19 cellular contexts compared by ENCODE assay signal in the genomic region with DNA sequence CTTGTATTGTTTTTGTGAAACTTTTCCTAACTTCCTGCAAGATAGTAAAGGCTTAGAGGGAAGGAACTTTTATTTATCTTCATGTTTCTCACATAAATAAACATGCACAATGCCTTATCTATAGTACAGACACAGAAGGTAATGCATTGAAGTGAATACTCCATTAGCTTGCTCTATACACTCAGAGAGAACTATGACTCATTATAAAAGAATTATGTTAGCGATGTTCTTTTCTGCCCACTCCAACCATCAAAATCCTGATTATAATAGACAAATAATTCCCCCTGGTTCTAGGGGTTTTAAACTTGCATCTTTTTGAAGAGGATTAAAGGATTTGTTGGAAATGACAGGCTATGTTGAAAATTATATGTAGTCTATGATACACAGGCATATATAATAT.
DNase-seq lines count a peak whose midpoint lies in the region; ATAC-seq, FAIRE-seq and TF ChIP-seq lines count a peak whose summit lies in the region.
"Had no signal": no experiment of that assay in that cellular context is flagged by ENCODE, and none has a peak within 500 bp of the region (broad histone marks: within the 10 kb centered on the region; RNA-seq: fewer than 3 reads in every experiment).

No MANE protein-coding gene starts in this region.

- peak overlapping the region; percentile 43 for H3K4me2 ChIP-seq in GM23248 (ENCODE audit: unreplicated experiment)

- ATAC-seq in RWPE2 (ENCODE audit: low read depth) (peak; percentile 59; the same call in 2 of the 3 replicates), GM18498 (IDR thresholded peaks at IDR 0.05; ENCODE audit: unreplicated experiment) (no peak), left colon (no peak)

- H3K4me3 ChIP-seq in GM23248 (no peak overlapping the region), RWPE2 (ENCODE audit: severe bottlenecking) (no peak overlapping the region), choroid plexus epithelial cell (ENCODE audit: low read depth, low read length) (no peak overlapping the region)
- H3K4me3 ChIP-seq: Peyer's patch had no signal

- H3K4me1 ChIP-seq in GM23248 (ENCODE audit: insufficient read depth) (no peaks in the 10 kb centered on the region; the same call in 1 of the 2 replicates), RWPE2 (ENCODE audit: insufficient read depth, poor library complexity, severe bottlenecking) (no peaks in the 10 kb centered on the region)
- H3K4me1 ChIP-seq: Peyer's patch had no signal

- H3K4me1 Mint-ChIP-seq in osteocyte (ENCODE audit: unreplicated experiment) = peaks cover 24% of the 10 kb centered on the region
- H3K4me1 Mint-ChIP-seq: CD4-positive, CD25-positive, alpha-beta regulatory T cell had no signal

- H3K79me2 ChIP-seq in GM23248 (ENCODE audit: insufficient read depth) = no peaks in the 10 kb centered on the region

- H3K27ac ChIP-seq in GM23248 (no peak overlapping the region), RWPE2 (ENCODE audit: poor library complexity, severe bottlenecking) (no peak overlapping the region)
- H3K27ac ChIP-seq: Peyer's patch had no signal

- no peak overlapping the region for H3K9ac ChIP-seq in GM23248

- intact Hi-C loops in left colon (cut with DNase I, micrococcal nuclease) = no loop called here

- H3K9me3 ChIP-seq in GM23248 (ENCODE audit: low read depth) = no peaks in the 10 kb centered on the region
- no peaks in the 10 kb centered on the region for H3K9me3 ChIP-seq in RWPE2 (ENCODE audit: severe bottlenecking)
- H3K9me3 ChIP-seq: Peyer's patch had no signal

- H3K9me2 ChIP-seq in GM23248 (ENCODE audit: insufficient read depth) = no peaks in the 10 kb centered on the region

- no peak overlapping the region for H2AFZ ChIP-seq in GM23248

- DNase-seq in GM23248 = peak; percentile 27
- DNase-seq in RWPE2 (ENCODE audit: low spot score) = no peak
- DNase-seq in choroid plexus epithelial cell (ENCODE audit: low read depth) = peak; percentile 50
- DNase-seq in osteocyte (ENCODE audit: extremely low spot score, unreplicated experiment) = no peak
- DNase-seq in frontal cortex (ENCODE audit: low spot score in 2 of 2) = no peak
- no peak for DNase-seq in GOT3 (lab: John Stamatoyannopoulos, UW)
- DNase-seq in left colon = no peak
- DNase-seq: ACHN; Calu3; CD4-positive, CD25-positive, alpha-beta regulatory T cell; DMS79; NCI-H1105 treated with DMSO at 0.1 percent for 48 hours; NCI-H187; NCI-H446 treated with DMSO at 0.1 percent for 48 hours; NCI-H748 treated with DMSO at 0.1 percent for 48 hours; Peyer's patch had no signal

- no peak for FAIRE-seq in frontal cortex (lab: Jason Lieb, UNC)
- FAIRE-seq: G401.6, GM12891 had no signal

- H4K20me1 ChIP-seq in GM23248 (ENCODE audit: insufficient read depth) = no peaks in the 10 kb centered on the region

- H3K27me3 Mint-ChIP-seq in osteocyte (ENCODE audit: unreplicated experiment) = no peaks in the 10 kb centered on the region
- H3K27me3 Mint-ChIP-seq: CD4-positive, CD25-positive, alpha-beta regulatory T cell had no signal

- H3K36me3 ChIP-seq in GM23248 (ENCODE audit: low read depth) (no peaks in the 10 kb centered on the region), RWPE2 (ENCODE audit: low read depth) (no peaks in the 10 kb centered on the region)
- H3K36me3 ChIP-seq: Peyer's patch had no signal

- H3K27me3 ChIP-seq in GM23248 (replicated peaks; ENCODE audit: insufficient read depth) (no peaks in the 10 kb centered on the region), RWPE2 (ENCODE audit: insufficient read depth, poor library complexity, severe bottlenecking) (no peaks in the 10 kb centered on the region)
- H3K27me3 ChIP-seq: Peyer's patch had no signal

- no peak for TF ChIP-seq CTCF in RWPE2 (IDR thresholded peaks at IDR 0.05; ENCODE audit: poor library complexity, severe bottlenecking)
- no peak for TF ChIP-seq CTCF in choroid plexus epithelial cell (conservative IDR thresholded peaks at IDR 0.05; ENCODE audit: low read depth, low read length)
- no peak for TF ChIP-seq CTCF in osteocyte (IDR thresholded peaks at IDR 0.05)

- H3K36me3 Mint-ChIP-seq in osteocyte (ENCODE audit: unreplicated experiment) = no peaks in the 10 kb centered on the region
- H3K36me3 Mint-ChIP-seq: CD4-positive, CD25-positive, alpha-beta regulatory T cell had no signal

- H3K9me3 Mint-ChIP-seq in osteocyte (ENCODE audit: unreplicated experiment) = no peaks in the 10 kb centered on the region

- H3K4me3 Mint-ChIP-seq in osteocyte (ENCODE audit: unreplicated experiment) = no peak overlapping the region
- H3K4me3 Mint-ChIP-seq: CD4-positive, CD25-positive, alpha-beta regulatory T cell had no signal

- whole genome bisulfite sequencing in GM23248 (ENCODE audit: low coverage in 1 of 2, low lambda C conversion rate in 2 of 2, missing lambda C conversion rate in 2 of 2), 2 experiments = 11 to 15% methylated on average over 1 of the region's 1 CpG

- H3K27ac Mint-ChIP-seq in osteocyte (ENCODE audit: unreplicated experiment) = peak overlapping the region; percentile 1
- H3K27ac Mint-ChIP-seq: CD4-positive, CD25-positive, alpha-beta regulatory T cell had no signal

- peaks cover 13% of the 10 kb centered on the region; the same call in 1 of the 2 replicates for H3F3A ChIP-seq in GM23248 (ENCODE audit: insufficient read depth)

- in situ Hi-C loops in GM23248 (cut with MboI) = no loop called here

Comparison
In these comparisons a context has a peak if more than half of its experiments do, and no peak if none do; other contexts are left out.
1. DNase-seq: peak in GM23248 (single experiment) and choroid plexus epithelial cell (single experiment); none in RWPE2 (single experiment), osteocyte (single experiment), frontal cortex (0 of 2), GOT3 (single experiment) and left colon (0 of 2).